8 cellular contexts compared by ENCODE assay signal in the genomic region with DNA sequence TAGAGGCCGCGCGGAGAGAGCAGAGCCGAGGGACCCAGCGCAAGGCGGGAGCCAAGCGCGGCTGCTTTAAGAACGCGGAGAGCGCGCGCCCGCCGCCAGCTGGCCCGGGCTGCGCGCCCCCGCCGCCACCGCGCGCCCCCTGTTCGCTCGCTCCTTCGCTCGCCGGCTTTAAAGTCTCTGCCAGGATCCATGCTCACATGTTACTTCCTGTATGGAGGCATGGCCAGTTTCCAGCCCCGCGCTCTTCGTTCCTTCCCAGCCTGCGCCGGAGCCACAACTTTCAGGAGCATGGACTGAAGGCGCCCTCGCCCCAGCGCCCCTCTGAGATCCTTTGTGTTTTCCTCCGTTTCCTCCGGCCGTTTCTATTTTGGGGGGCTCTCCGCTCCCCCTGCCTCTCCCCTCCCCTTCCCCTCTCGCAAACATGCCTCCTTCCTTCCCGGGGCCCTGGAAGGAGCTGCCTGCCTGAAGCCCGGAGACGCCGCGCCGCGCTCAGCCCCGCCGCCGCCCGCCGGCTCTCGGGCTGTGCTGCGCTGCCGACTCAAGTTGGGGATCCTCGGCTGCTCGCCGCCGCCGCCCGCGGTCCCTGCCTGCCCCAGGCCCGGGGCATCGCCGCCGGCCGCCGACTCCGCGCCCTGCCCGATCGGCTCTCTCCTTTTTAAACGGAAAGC. TPM values are rescaled to one million over a fixed set of nuclear protein-coding genes. Genes with fewer than 3 reads are reported as not detected.
DNase-seq lines count a peak whose midpoint lies in the region; ATAC-seq and TF ChIP-seq lines count a peak whose summit lies in the region.

A gene (plus strand): TSS at position 198 of the 668 bp plus-strand sequence. CDS start 717 bp downstream, outside the sequence.

- WGBS in hepatocyte (ENCODE audit: low lambda C conversion rate, missing lambda C conversion rate): 2% methylated on average over 74 of the region's 74 CpGs

- no peaks in the 10 kb centered on the region for H3K36me3 ChIP-seq in BE2C
- no peaks in the 10 kb centered on the region for H3K36me3 ChIP-seq in hepatocyte (replicated peaks; ENCODE audit: insufficient read depth, low read depth)

- ATAC-seq in GM18867 (IDR thresholded peaks at IDR 0.05; ENCODE audit: unreplicated experiment) (peak; percentile 73), HG03439 (IDR thresholded peaks at IDR 0.05; ENCODE audit: unreplicated experiment) (peak; percentile 63)

- peaks cover 30% of the 10 kb centered on the region for H4K20me1 ChIP-seq in hepatocyte (ENCODE audit: insufficient read depth, poor library complexity, severe bottlenecking)

- in situ Hi-C loops in astrocyte of the cerebellum (cut with HindIII; ENCODE audit: low sequenced_read_pairs): loop anchor here (10.0 kb wide), 1 partner anchor 623 kb away; no protein-coding TSS in a partner anchor

- no peak for TF ChIP-seq CTCF in BE2C (IDR thresholded peaks at IDR 0.05; ENCODE audit: low read depth, low read length)
- no peak for TF ChIP-seq CTCF in astrocyte of the cerebellum (IDR thresholded peaks at IDR 0.05; ENCODE audit: low read depth, low read length, missing control alignments)
- TF ChIP-seq CTCF in hepatocyte (IDR thresholded peaks at IDR 0.05; ENCODE audit: poor library complexity): no peak

- no peaks in the 10 kb centered on the region for H3K9me3 ChIP-seq in BE2C
- no peaks in the 10 kb centered on the region for H3K9me3 ChIP-seq in hepatocyte (ENCODE audit: low read depth)

- intact Hi-C loops in posterior vena cava (cut with DNase I): loop anchor here (5.0 to 10.0 kb wide), 6 partner anchors 283 to 626 kb away; no protein-coding TSS in a partner anchor

- H3K27ac ChIP-seq in hepatocyte: peak within 1 kb of the TSS; percentile 99

- H3K4me2 ChIP-seq in hepatocyte: peak within 1 kb of the TSS; percentile 97

- DNase-seq in BE2C (peak; percentile 70), NCI-H82 (lab: John Stamatoyannopoulos, UW) (peak; percentile 91), astrocyte of the cerebellum (ENCODE audit: low read depth) (peak; percentile 92), hepatocyte (ENCODE audit: low spot score) (peak; percentile 96), posterior vena cava (ENCODE audit: low spot score) (peak; percentile 96), NAMALWA (ENCODE audit: low spot score) (no peak)

- H3K79me2 ChIP-seq in hepatocyte: peaks cover 39% of the 10 kb centered on the region

- H3K4me3 ChIP-seq in BE2C (ENCODE audit: low read depth, low read length) (peak within 1 kb of the TSS; percentile 59), astrocyte of the cerebellum (ENCODE audit: low read depth, low read length) (peak within 1 kb of the TSS; percentile 93), hepatocyte (peak within 1 kb of the TSS; percentile 75)

- H3K4me1 ChIP-seq in BE2C: no peaks in the 10 kb centered on the region
- H3K4me1 ChIP-seq in hepatocyte (ENCODE audit: insufficient read depth): no peaks in the 10 kb centered on the region

- peak within 1 kb of the TSS; percentile 80 for H2AFZ ChIP-seq in hepatocyte

- H3K27me3 ChIP-seq in BE2C (peaks cover 79% of the 10 kb centered on the region), hepatocyte (no peaks in the 10 kb centered on the region)

- H3K9me2 ChIP-seq in hepatocyte (replicated peaks; ENCODE audit: insufficient read depth): no peaks in the 10 kb centered on the region

RNA-seq across cellular contexts. Expression of the gene that starts here (rescaled TPM):
- polyA plus RNA-seq in BE2C (2012; ENCODE audit: insufficient read depth, insufficient read length, low read depth): 1.0 TPM
- 31.0 and 34.9 TPM in 2 replicates for total RNA-seq in hepatocyte
- 8.5 and 9.1 TPM in 2 replicates for polyA plus RNA-seq in hepatocyte
- total RNA-seq in posterior vena cava: 10 to 100 TPM; 80.4 to 98.0 TPM
